22 cellular contexts compared by ENCODE assay signal in the genomic region with DNA sequence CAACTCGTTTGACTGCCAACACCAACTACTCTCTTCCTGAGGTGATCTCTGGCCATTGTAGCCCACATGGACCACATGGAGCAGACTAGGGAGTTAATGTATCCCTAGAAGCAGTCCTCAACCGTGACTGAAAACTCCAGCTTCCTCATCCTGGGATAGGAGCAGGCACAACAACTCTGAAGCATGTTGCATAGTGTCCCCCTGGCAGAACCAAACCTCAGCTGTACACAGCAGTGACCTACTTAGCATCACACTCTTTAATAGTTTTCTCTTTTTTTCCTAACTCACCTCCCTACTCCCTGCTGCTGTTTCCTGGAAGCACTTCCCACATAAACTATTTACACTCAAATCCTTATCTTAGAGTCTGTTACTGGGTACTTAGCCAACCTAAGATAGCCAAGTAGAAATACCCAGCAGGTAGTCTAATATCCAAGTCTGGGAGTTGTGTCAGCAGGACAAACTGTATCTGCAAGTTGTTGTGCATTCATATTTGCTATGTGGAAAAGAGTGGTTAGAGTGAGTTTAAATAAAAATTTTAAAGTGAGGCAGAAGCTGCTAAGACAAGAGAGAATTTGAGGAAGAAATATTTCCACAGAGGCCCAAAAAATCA.
DNase-seq lines count a peak whose midpoint lies in the region; ATAC-seq, FAIRE-seq and TF ChIP-seq lines count a peak whose summit lies in the region.
"Had no signal": no experiment of that assay in that cellular context is flagged by ENCODE, and none has a peak within 500 bp of the region (broad histone marks: within the 10 kb centered on the region; RNA-seq: fewer than 3 reads in every experiment).

No MANE protein-coding gene starts in this region.

- TF ChIP-seq CTCF in bronchial epithelial cell (IDR thresholded peaks at IDR 0.05; ENCODE audit: insufficient read depth, low read length, severe bottlenecking) (no peak), heart left ventricle (IDR thresholded peaks at IDR 0.05) (no peak)

- peak; percentile 40 for FAIRE-seq in bronchial epithelial cell (lab: Jason Lieb, UNC)
- FAIRE-seq: GM12892, H54, HepG2, K562 had no signal

- DNase-seq in bronchial epithelial cell (ENCODE audit: low read depth) = no peak
- no peak for DNase-seq in heart left ventricle
- DNase-seq in right cardiac atrium = no peak
- no peak for DNase-seq in NCI-H1092 treated with DMSO at 0.1 percent for 48 hours (lab: John Stamatoyannopoulos, UW)
- DNase-seq in DMS153 treated with DMSO at 0.1 percent for 48 hours (lab: John Stamatoyannopoulos, UW; ENCODE audit: unreplicated experiment) = no peak
- DNase-seq in RKO (ENCODE audit: low spot score) = no peak
- DNase-seq: C1 segment of cervical spinal cord; CD8-positive, alpha-beta memory T cell; DMS 273 treated with DMSO at 0.1 percent for 48 hours; DMS79 treated with DMSO at 0.1 percent for 48 hours; GF-D8; Kasumi-1; MV-4-11; NCI-H2029 treated with DMSO at 0.1 percent for 48 hours; NCI-H526 treated with DMSO at 0.1 percent for 48 hours; SK-N-SH had no signal

- H3K27me3 ChIP-seq in bronchial epithelial cell (ENCODE audit: control insufficient read depth, insufficient read depth, low read length) (no peaks in the 10 kb centered on the region), heart left ventricle (no peaks in the 10 kb centered on the region), right cardiac atrium (ENCODE audit: control insufficient read depth, insufficient read depth) (no peaks in the 10 kb centered on the region)

- TF ChIP-seq POLR2A in heart left ventricle (IDR thresholded peaks at IDR 0.05) = no peak

- H3K27ac ChIP-seq in heart left ventricle = peak overlapping the region in 7 of 12 donors; percentile 15 to 70 (median 38)
- H3K27ac ChIP-seq in right cardiac atrium (ENCODE audit: low read length) = no peak overlapping the region
- H3K27ac ChIP-seq in urinary bladder (ENCODE audit: low read depth) = peak overlapping the region; percentile 3

- H3K36me3 ChIP-seq in bronchial epithelial cell (ENCODE audit: control insufficient read depth, insufficient read depth, low read length) = no peaks in the 10 kb centered on the region
- no peaks in the 10 kb centered on the region for H3K36me3 ChIP-seq in heart left ventricle
- H3K36me3 ChIP-seq in urinary bladder (ENCODE audit: insufficient read depth) = no peaks in the 10 kb centered on the region

- peak; percentile 20 to 59 (median 44) for ATAC-seq in heart left ventricle
- peak; percentile 39 to 47 for ATAC-seq in right cardiac atrium
- no peak for ATAC-seq in GM21360 (IDR thresholded peaks at IDR 0.05; ENCODE audit: unreplicated experiment)
- ATAC-seq: HepG2, K562 had no signal

- WGBS in heart left ventricle, 4 donors = 15 to 35% (median 25%) methylated on average over 2 of the region's 2 CpGs
- WGBS in right cardiac atrium = 17% methylated on average over 2 of the region's 2 CpGs
- WGBS in urinary bladder = 31% methylated on average over 2 of the region's 2 CpGs

- intact Hi-C loops in heart left ventricle (cut with DNase I) (no loop called here), right cardiac atrium (cut with DNase I) (no loop called here)

- H3K9me3 ChIP-seq in heart left ventricle = peaks cover 0 to 10% (median 0%) of the 10 kb centered on the region in 12 donors
- no peaks in the 10 kb centered on the region for H3K9me3 ChIP-seq in right cardiac atrium (ENCODE audit: control insufficient read depth, low read length)
- H3K9me3 ChIP-seq: SK-N-SH had no signal

- peaks cover 0 to 22% (median 1%) of the 10 kb centered on the region in 12 donors for H3K4me1 ChIP-seq in heart left ventricle
- H3K4me1 ChIP-seq in right cardiac atrium (ENCODE audit: control insufficient read depth, insufficient read depth, low read length) = peaks cover 2% of the 10 kb centered on the region
- H3K4me1 ChIP-seq in urinary bladder (ENCODE audit: insufficient read depth) = no peaks in the 10 kb centered on the region

- H3K4me3 ChIP-seq in bronchial epithelial cell (ENCODE audit: low read depth, low read length) (no peak overlapping the region), heart left ventricle (no peak overlapping the region), right cardiac atrium (ENCODE audit: low read length) (no peak overlapping the region), urinary bladder (ENCODE audit: low read depth, low read length) (no peak overlapping the region)
- H3K4me3 ChIP-seq: K562 had no signal
